22 cellular contexts compared by ENCODE assay signal in genomic region chr5:66362676-66363075, GRCh38.
"Had no signal": no experiment of that assay in that cellular context is flagged by ENCODE, and none has a peak within 500 bp of the region (broad histone marks: within the 10 kb centered on the region; RNA-seq: fewer than 3 reads in every experiment).

No MANE protein-coding gene starts in this region.

- H3K9ac ChIP-seq: parathyroid adenoma had no signal

- H3K79me2 ChIP-seq: parathyroid adenoma had no signal

- FAIRE-seq: endometrium had no signal

- H3K4me3 ChIP-seq: dorsolateral prefrontal cortex, gastroesophageal sphincter, prostate gland, spleen, thoracic aorta, transverse colon had no signal

- H3K27ac ChIP-seq: dorsolateral prefrontal cortex, gastroesophageal sphincter, parathyroid adenoma, prostate gland, spleen, thoracic aorta, transverse colon had no signal

- DNase-seq: cortex of kidney; dorsolateral prefrontal cortex; effector CD8-positive, alpha-beta T cell; hypothalamus; islet precursor cell; mesendoderm; naive B cell; spleen; stimulated activated CD4-positive, alpha-beta T cell treated with anti-CD3 and anti-CD28 coated beads, Interleukin-15, amount 100 ng/mL, for 24 hours; stimulated activated CD4-positive, alpha-beta T cell treated with anti-CD3 and anti-CD28 coated beads, Interleukin-1b, Interleukin-23, amount 100 ng/mL, for 48 hours; stimulated activated CD4-positive, alpha-beta T cell treated with anti-CD3 and anti-CD28 coated beads, Interleukin-4, amount 100 ng/mL, for 24 hours; stimulated activated naive B cell treated with anti-CD40 and anti-IgM and Interleukin-4, amounts not matched to agents 10 μg/mL and 1 μg/mL and 100 μg/mL, for 72 hours; stimulated activated naive CD8-positive, alpha-beta T cell treated with anti-CD3 and anti-CD28 coated beads, Interleukin-15, amount 100 ng/mL, for 72 hours; substantia nigra; transverse colon had no signal

- H2AFZ ChIP-seq: parathyroid adenoma had no signal

- H3K36me3 ChIP-seq: gastroesophageal sphincter, prostate gland, spleen, thoracic aorta, transverse colon had no signal

- H3K4me1 ChIP-seq: gastroesophageal sphincter, parathyroid adenoma, prostate gland, spleen, transverse colon had no signal

- H3K27me3 ChIP-seq: dorsolateral prefrontal cortex, gastroesophageal sphincter, spleen, transverse colon had no signal

- H3K9me3 ChIP-seq: gastroesophageal sphincter, prostate gland, spleen, thoracic aorta, transverse colon had no signal

- ATAC-seq: esophagus mucosa; gastroesophageal sphincter; sciatic nerve; stimulated activated naive B cell treated with anti-CD40 and anti-IgM and Interleukin-4, amounts not matched to agents 10 μg/mL and 1 μg/mL and 100 μg/mL, for 72 hours; stimulated activated naive CD8-positive, alpha-beta T cell treated with anti-CD3 and anti-CD28 coated beads, Interleukin-15, amount 100 ng/mL, for 72 hours had no signal
